21 cellular contexts compared by ENCODE assay signal in genomic region chr13:40528881-40529280, GRCh38.
"Had no signal": no experiment of that assay in that cellular context is flagged by ENCODE, and none has a peak within 500 bp of the region (broad histone marks: within the 10 kb centered on the region; RNA-seq: fewer than 3 reads in every experiment).

No MANE protein-coding gene starts in this region.

- H3K4me3 ChIP-seq: coronary artery, hepatocyte, sigmoid colon, tibial artery, upper lobe of left lung, uterus had no signal

- H3K27me3 ChIP-seq: hepatocyte, neutrophil, sigmoid colon, tibial artery, upper lobe of left lung, uterus had no signal

- H2AFZ ChIP-seq: hepatocyte had no signal

- H3K4me2 ChIP-seq: hepatocyte had no signal

- H3K27ac ChIP-seq: coronary artery, hepatocyte, neutrophil, sigmoid colon, tibial artery, upper lobe of left lung, uterus had no signal

- FAIRE-seq: endothelial cell of umbilical vein, small intestine had no signal

- ATAC-seq: naive thymus-derived CD4-positive, alpha-beta T cell; stimulated activated effector memory CD8-positive, alpha-beta T cell treated with anti-CD3 and anti-CD28 coated beads, Interleukin-12 subunit alpha, Interleukin-12 subunit beta, amount 100 ng/mL, for 72 hours; stimulated activated naive CD8-positive, alpha-beta T cell treated with anti-CD3 and anti-CD28 coated beads, Interleukin-15, Interleukin-2, amounts not matched to agents 100 U/mL and 50 U/mL, for 24 hours had no signal

- H3K4me1 ChIP-seq: sigmoid colon, tibial artery, upper lobe of left lung, uterus had no signal

- H3K36me3 ChIP-seq: neutrophil, sigmoid colon, tibial artery, upper lobe of left lung, uterus had no signal

- H3K9me3 ChIP-seq: neutrophil had no signal

- DNase-seq: effector CD4-positive, alpha-beta T cell; endodermal cell; erythroblast; foreskin melanocyte; head of caudate nucleus; kidney glomerular epithelial cell; naive thymus-derived CD4-positive, alpha-beta T cell; posterior cingulate gyrus; sigmoid colon; small intestine; stimulated activated CD4-positive, alpha-beta T cell treated with anti-CD3 and anti-CD28 coated beads, Interleukin-2, amount 100 ng/mL, for 48 hours; stimulated activated CD8-positive, alpha-beta memory T cell treated with anti-CD3 and anti-CD28 coated beads, Interleukin-4, amount 100 ng/mL, for 48 hours; stimulated activated naive CD8-positive, alpha-beta T cell treated with anti-CD3 and anti-CD28 coated beads, Interleukin-15, Interleukin-2, amounts not matched to agents 100 U/mL and 50 U/mL, for 24 hours; tibial artery; upper lobe of left lung; uterus had no signal

- H3K79me2 ChIP-seq: hepatocyte had no signal
